In genomic region chr14:105351920-105352871, GRCh38 we compare ENCODE assay signal across 8 cellular contexts. TPM values are rescaled to one million over a fixed set of nuclear protein-coding genes. Genes with fewer than 3 reads are reported as not detected.
DNase-seq lines count a peak whose midpoint lies in the region; ATAC-seq, FAIRE-seq and TF ChIP-seq lines count a peak whose summit lies in the region.

No MANE protein-coding gene starts in this region.

- no peak overlapping the region for H3K4me3 ChIP-seq in DND-41 (ENCODE audit: low read depth in 1 of 2, low read length in 2 of 2)
- no peak overlapping the region for H3K4me3 ChIP-seq in keratinocyte (ENCODE audit: control insufficient read depth in 2 of 3, extremely low read depth in 1 of 3, insufficient read depth in 2 of 3, low read depth in 1 of 3, low read length in 3 of 3)

- H3K9ac ChIP-seq in DND-41 (ENCODE audit: low read depth, low read length): no peak overlapping the region
- peak overlapping the region; percentile 2 for H3K9ac ChIP-seq in keratinocyte (ENCODE audit: control insufficient read depth, extremely low read depth, insufficient read depth, low read length)

- no peaks in the 10 kb centered on the region for H3K4me1 ChIP-seq in DND-41 (ENCODE audit: insufficient read depth, low read length)
- peaks cover 5% of the 10 kb centered on the region for H3K4me1 ChIP-seq in keratinocyte (ENCODE audit: control insufficient read depth, extremely low read depth, insufficient read depth, low read length)

- H3K27ac ChIP-seq in DND-41 (ENCODE audit: low read length): no peak overlapping the region
- no peak overlapping the region for H3K27ac ChIP-seq in caudate nucleus (ENCODE audit: low read depth, low read length)
- no peak overlapping the region for H3K27ac ChIP-seq in keratinocyte (ENCODE audit: control insufficient read depth, insufficient read depth, low read length)

- FAIRE-seq in keratinocyte (lab: Jason Lieb, UNC): peak; percentile 93

- H2AFZ ChIP-seq in DND-41 (ENCODE audit: low read depth, low read length) (no peak overlapping the region), keratinocyte (ENCODE audit: control insufficient read depth, low read length) (no peak overlapping the region)

- H4K20me1 ChIP-seq in DND-41 (ENCODE audit: insufficient read depth, low read length): peaks cover 33% of the 10 kb centered on the region
- H4K20me1 ChIP-seq in keratinocyte (ENCODE audit: control insufficient read depth, extremely low read depth, insufficient read depth, low read length): no peaks in the 10 kb centered on the region

- H3K36me3 ChIP-seq in DND-41 (ENCODE audit: insufficient read depth, low read length) (peaks cover 26% of the 10 kb centered on the region), keratinocyte (ENCODE audit: control insufficient read depth in 2 of 2, extremely low read depth in 1 of 2, insufficient read depth in 2 of 2, low read length in 2 of 2) (peaks cover 0 to 5% of the 10 kb centered on the region in 2 experiments)

- dilution Hi-C loops in keratinocyte (cut with MboI; ENCODE audit: extremely low pct_ligation_motif_present, low sequenced_read_pairs): no loop called here

- H3K4me2 ChIP-seq in DND-41 (ENCODE audit: insufficient read depth, low read length) (no peak overlapping the region), keratinocyte (ENCODE audit: control insufficient read depth, extremely low read depth, insufficient read depth, low read depth, low read length) (peak overlapping the region; percentile 65)

- TF ChIP-seq CTCF in DND-41 (IDR thresholded peaks at IDR 0.05; ENCODE audit: borderline replicate concordance, extremely low read depth, low read length, poor library complexity, severe bottlenecking): peak; percentile 92
- TF ChIP-seq CTCF in keratinocyte (optimal IDR thresholded peaks at IDR 0.05 in 1 of 3, IDR thresholded peaks at IDR 0.05 in 1 of 3, conservative IDR thresholded peaks at IDR 0.05 in 1 of 3; ENCODE audit: extremely low read depth in 1 of 3, insufficient read depth in 2 of 3, low read length in 3 of 3): peak; percentile 88 to 96 (median 90)

- no peaks in the 10 kb centered on the region for H3K9me3 ChIP-seq in DND-41 (ENCODE audit: insufficient read depth, low read length, severe bottlenecking)
- H3K9me3 ChIP-seq in keratinocyte (ENCODE audit: control insufficient read depth, low read depth, low read length): no peaks in the 10 kb centered on the region

- DNase-seq in DND-41 (peak; percentile 83), NCI-H345 (lab: John Stamatoyannopoulos, UW) (peak; percentile 91), caudate nucleus (lab: John Stamatoyannopoulos, UW) (peak in 56 of 61 donors; percentile 13 to 87 (median 62)), keratinocyte (ENCODE audit: low read depth, low spot score) (peak; percentile 67)
- DNase-seq in activated CD4-positive, CD25-positive, alpha-beta regulatory T cell (lab: John Stamatoyannopoulos, UW): peak; percentile 75 to 84 (median 76)
- DNase-seq in stimulated activated CD4-positive, alpha-beta T cell treated with anti-CD3 and anti-CD28 coated beads, Interleukin-1b, Interleukin-23, amount 100 ng/mL, for 24 hours (ENCODE audit: low read depth in 4 of 4, low spot score in 1 of 4): peak; percentile 74 to 81 (median 78)

- no peaks in the 10 kb centered on the region for H3K9me1 ChIP-seq in keratinocyte (ENCODE audit: control insufficient read depth, extremely low read depth, insufficient read depth, low read length)

- ATAC-seq in DND-41 (ENCODE audit: insufficient read depth, low read depth) (peak; percentile 94), HG03045 (IDR thresholded peaks at IDR 0.05; ENCODE audit: unreplicated experiment) (peak; percentile 50), GM18519 (IDR thresholded peaks at IDR 0.05; ENCODE audit: low FRiP score, unreplicated experiment) (no peak)

- H3K79me2 ChIP-seq in DND-41 (ENCODE audit: insufficient read depth, low read length) (peaks cover 6% of the 10 kb centered on the region; the same call in 1 of the 2 replicates), keratinocyte (ENCODE audit: control insufficient read depth, insufficient read depth, low read length) (no peaks in the 10 kb centered on the region)

- no peaks in the 10 kb centered on the region for H3K27me3 ChIP-seq in DND-41 (ENCODE audit: insufficient read depth, low read length, poor library complexity)
- H3K27me3 ChIP-seq in keratinocyte (ENCODE audit: control insufficient read depth, extremely low read depth, insufficient read depth, low read length): no peaks in the 10 kb centered on the region

RNA-seq across cellular contexts. Expression of gene PACS2, which starts 37.6 kb away (rescaled TPM):
- polyA plus RNA-seq in keratinocyte: 11.8 to 20.8 TPM (median 20.5 TPM) in 3 replicates
- polyA plus RNA-seq in keratinocyte (2011; ENCODE audit: low read depth): 35.6 TPM
- 12.0 and 25.2 TPM in 2 replicates for polyA plus RNA-seq in keratinocyte (2011; cell fraction: cytosol; rRNA removed)
- 43.0 and 55.0 TPM in 2 replicates for polyA plus RNA-seq in keratinocyte (2011; cell fraction: nucleus; rRNA removed)
- 22.7 and 26.5 TPM in 2 replicates for polyA plus RNA-seq in keratinocyte (2012; ENCODE audit: low replicate concordance)
- polyA minus RNA-seq in keratinocyte: 23.0 to 42.8 TPM (median 27.0 TPM) in 3 replicates
- 32.0 TPM for polyA minus RNA-seq in keratinocyte (2011; cell fraction: cytosol; rRNA and poly(A)+ RNA removed)
- polyA minus RNA-seq in keratinocyte (2011; cell fraction: nucleus; rRNA and poly(A)+ RNA removed): 27.0 and 29.3 TPM in 2 replicates

RNA-seq across cellular contexts. Expression of gene TEX22, which starts 46.1 kb away (rescaled TPM):
- 0.03 to 0.09 TPM in 2 of 3 replicates, not detected in the other for polyA plus RNA-seq in keratinocyte
- not detected for polyA plus RNA-seq in keratinocyte (2011; ENCODE audit: low read depth)
- polyA plus RNA-seq in keratinocyte (2011; cell fraction: cytosol; rRNA removed): 0.05 TPM in 1 of 2 replicates, not detected in the other
- 0.05 and 0.29 TPM in 2 replicates for polyA plus RNA-seq in keratinocyte (2011; cell fraction: nucleus; rRNA removed)
- 0.10 and 0.23 TPM in 2 replicates for polyA plus RNA-seq in keratinocyte (2012; ENCODE audit: low replicate concordance)
- polyA minus RNA-seq in keratinocyte: not detected in 3 replicates
- not detected for polyA minus RNA-seq in keratinocyte (2011; cell fraction: cytosol; rRNA and poly(A)+ RNA removed)
- polyA minus RNA-seq in keratinocyte (2011; cell fraction: nucleus; rRNA and poly(A)+ RNA removed): 0.21 TPM in 1 of 2 replicates, not detected in the other

RNA-seq across cellular contexts. Expression of gene BRF1, which starts 51.4 kb away (rescaled TPM):
- 5.4 to 8.1 TPM (median 6.5 TPM) in 3 replicates for polyA plus RNA-seq in keratinocyte
- 9.7 TPM for polyA plus RNA-seq in keratinocyte (2011; ENCODE audit: low read depth)
- polyA plus RNA-seq in keratinocyte (2011; cell fraction: cytosol; rRNA removed): 3.5 and 5.7 TPM in 2 replicates
- 16.5 and 18.3 TPM in 2 replicates for polyA plus RNA-seq in keratinocyte (2011; cell fraction: nucleus; rRNA removed)
- 6.9 and 16.0 TPM in 2 replicates for polyA plus RNA-seq in keratinocyte (2012; ENCODE audit: low replicate concordance)
- 12.9 to 21.2 TPM (median 13.0 TPM) in 3 replicates for polyA minus RNA-seq in keratinocyte
- polyA minus RNA-seq in keratinocyte (2011; cell fraction: cytosol; rRNA and poly(A)+ RNA removed): 7.5 TPM
- polyA minus RNA-seq in keratinocyte (2011; cell fraction: nucleus; rRNA and poly(A)+ RNA removed): 21.6 and 27.5 TPM in 2 replicates
